In the genomic region with DNA sequence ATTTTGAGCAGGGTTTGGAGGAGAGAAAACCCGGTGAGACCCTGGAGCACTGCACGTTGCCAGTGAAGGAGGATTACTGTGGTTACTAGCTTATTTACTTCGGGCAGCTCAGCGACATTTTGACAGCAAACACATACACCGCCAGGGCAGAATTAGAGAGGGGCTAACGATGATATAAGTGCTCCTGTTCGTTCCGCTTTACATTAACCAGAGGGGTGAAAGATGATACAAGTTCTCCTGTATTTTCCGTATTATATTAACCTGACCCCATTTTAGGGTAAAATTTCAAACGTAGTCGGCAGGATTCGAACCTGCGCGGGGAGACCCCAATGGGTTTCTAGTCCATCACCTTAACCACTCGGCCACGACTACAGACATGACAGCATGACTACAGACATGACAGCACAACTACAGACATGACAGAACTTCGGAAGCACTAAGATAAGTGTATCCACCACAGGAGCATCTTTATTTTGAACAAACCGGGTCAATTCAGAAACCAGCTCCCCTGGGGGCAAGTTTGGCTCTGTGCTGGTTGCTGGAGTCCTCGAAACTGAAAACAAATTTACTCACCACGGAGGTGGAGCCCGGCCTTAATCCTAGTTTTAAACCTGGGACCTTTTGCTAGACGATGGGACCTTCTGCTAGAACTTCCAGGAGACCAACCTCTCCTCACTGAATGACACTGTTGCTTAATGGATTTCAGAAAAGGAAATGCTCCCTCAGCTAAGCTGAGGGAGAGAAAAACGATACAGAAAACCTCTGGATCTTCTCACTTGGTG, we compare ENCODE assay signal across 1 cellular context.
TF ChIP-seq lines count a peak whose summit lies in the region.

No MANE protein-coding gene starts in this region.

TF ChIP-seq in GM12878, 131 proteins besides CTCF, POLR2A, EP300 and RAD21 (continued from another document):
- no peak for TF ChIP-seq USF1 (IDR thresholded peaks at IDR 0.05; ENCODE audit: borderline replicate concordance, extremely low read length, insufficient read depth, low read depth, low read length)
- no peak for TF ChIP-seq IKZF2 (IDR thresholded peaks at IDR 0.05)
- TF ChIP-seq GATAD2B (conservative IDR thresholded peaks at IDR 0.05; ENCODE audit: low read depth), result no peak
- no peak for TF ChIP-seq HCFC1 (IDR thresholded peaks at IDR 0.05; ENCODE audit: low read length)
- no peak for TF ChIP-seq JUND (IDR thresholded peaks at IDR 0.05; ENCODE audit: low read depth, low read length)
- no peak for TF ChIP-seq FOS (IDR thresholded peaks at IDR 0.05; ENCODE audit: borderline replicate concordance, extremely low read depth, insufficient read length)
- TF ChIP-seq REST (IDR thresholded peaks at IDR 0.05; ENCODE audit: low read depth, low read length), result no peak
- no peak for TF ChIP-seq MLLT1 (IDR thresholded peaks at IDR 0.05)
- TF ChIP-seq RBBP5 (conservative IDR thresholded peaks at IDR 0.05), result no peak
